In the genomic region with DNA sequence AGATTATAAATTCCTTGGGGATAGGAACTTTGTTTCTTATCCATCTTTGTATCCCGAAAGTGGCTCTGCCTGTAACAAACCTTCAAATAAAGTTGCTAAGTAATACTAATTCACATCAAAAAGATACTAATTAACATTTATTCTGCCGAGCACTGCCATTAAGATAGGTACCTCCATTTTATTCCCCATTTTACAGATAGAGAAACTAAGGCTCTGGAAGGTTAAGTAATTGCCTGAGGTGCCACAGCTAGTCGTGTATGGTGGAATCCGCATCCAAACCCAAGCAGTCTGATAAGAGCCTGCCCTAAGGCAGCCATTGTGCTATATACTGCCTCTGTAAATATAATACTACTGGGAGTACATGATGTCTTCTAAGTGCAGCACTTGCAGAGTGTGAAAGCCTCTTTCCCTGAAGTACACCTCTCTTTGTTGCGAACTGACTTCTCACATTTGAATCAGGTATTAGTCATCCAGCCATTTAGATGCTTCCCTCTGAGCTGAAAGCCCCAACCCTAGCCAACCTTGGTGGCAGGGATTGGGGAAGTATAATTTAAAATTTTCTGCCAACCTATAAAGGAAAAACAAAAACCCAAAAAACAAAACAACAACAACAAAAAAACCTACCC, we compare ENCODE assay signal across 8 cellular contexts.
DNase-seq lines count a peak whose midpoint lies in the region; ATAC-seq and TF ChIP-seq lines count a peak whose summit lies in the region.

No MANE protein-coding gene starts in this region.

- H3K36me3 ChIP-seq in OCI-LY1 (ENCODE audit: insufficient read depth, low read length) (no peaks in the 10 kb centered on the region), ectodermal cell (ENCODE audit: control insufficient read depth, insufficient read depth, low read length) (no peaks in the 10 kb centered on the region)

- H3K4me3 ChIP-seq in OCI-LY1 (ENCODE audit: low read depth, low read length, poor library complexity, severe bottlenecking) (no peak overlapping the region), ectodermal cell (ENCODE audit: insufficient read depth, low read depth, low read length) (no peak overlapping the region)

- H3K4me3 Mint-ChIP-seq in stimulated activated effector memory CD8-positive, alpha-beta T cell treated with anti-CD3 and anti-CD28 coated beads, Interleukin-12 subunit alpha, Interleukin-12 subunit beta, amount 100 ng/mL, for 72 hours = peak overlapping the region; percentile 76

- H3K27me3 ChIP-seq in OCI-LY1 (ENCODE audit: insufficient read depth, low read length) (no peaks in the 10 kb centered on the region), ectodermal cell (ENCODE audit: control insufficient read depth, insufficient read depth, low read length, poor library complexity, severe bottlenecking) (no peaks in the 10 kb centered on the region)

- H3K9me2 ChIP-seq in OCI-LY1 (ENCODE audit: low read depth, low read length) = no peaks in the 10 kb centered on the region

- H3K79me2 ChIP-seq in OCI-LY1 (ENCODE audit: insufficient read depth, low read length) = no peaks in the 10 kb centered on the region

- peaks cover 8% of the 10 kb centered on the region for H3K36me3 Mint-ChIP-seq in stimulated activated effector memory CD8-positive, alpha-beta T cell treated with anti-CD3 and anti-CD28 coated beads, Interleukin-12 subunit alpha, Interleukin-12 subunit beta, amount 100 ng/mL, for 72 hours

- H3K27ac ChIP-seq in OCI-LY1 (ENCODE audit: low read depth, low read length, poor library complexity, severe bottlenecking) (peak overlapping the region; percentile 94), ectodermal cell (ENCODE audit: insufficient read depth, low read depth, low read length, poor library complexity, severe bottlenecking) (peak overlapping the region; percentile 6)

- H3K4me2 ChIP-seq in OCI-LY1 (ENCODE audit: low read length) = peak overlapping the region; percentile 77

- no peaks in the 10 kb centered on the region for H3K9me3 Mint-ChIP-seq in stimulated activated effector memory CD8-positive, alpha-beta T cell treated with anti-CD3 and anti-CD28 coated beads, Interleukin-12 subunit alpha, Interleukin-12 subunit beta, amount 100 ng/mL, for 72 hours

- 74 to 80% methylated on average over 5 of the region's 5 CpGs for WGBS in ectodermal cell, 2 experiments

- no peaks in the 10 kb centered on the region for H4K20me1 ChIP-seq in OCI-LY1 (ENCODE audit: insufficient read depth, low read length)

- no peaks in the 10 kb centered on the region for H3K9me3 ChIP-seq in OCI-LY1 (ENCODE audit: low read length)
- no peaks in the 10 kb centered on the region for H3K9me3 ChIP-seq in ectodermal cell (ENCODE audit: control insufficient read depth, low read length)

- ATAC-seq in stimulated activated effector memory CD8-positive, alpha-beta T cell treated with anti-CD3 and anti-CD28 coated beads, Interleukin-12 subunit alpha, Interleukin-12 subunit beta, amount 100 ng/mL, for 72 hours = peak; percentile 87
- ATAC-seq in GM21515 (IDR thresholded peaks at IDR 0.05; ENCODE audit: unreplicated experiment) (no peak), HG02870 (IDR thresholded peaks at IDR 0.05; ENCODE audit: unreplicated experiment) (no peak)

- DNase-seq in NCI-H146 (lab: John Stamatoyannopoulos, UW) = peak; percentile 29
- no peak for DNase-seq in NCI-H146 treated with DMSO at 0.1 percent for 48 hours (lab: John Stamatoyannopoulos, UW; ENCODE audit: unreplicated experiment)
- peak in 1 of 2 donors; percentile 61 for DNase-seq in stimulated activated effector memory CD8-positive, alpha-beta T cell treated with anti-CD3 and anti-CD28 coated beads, Interleukin-12 subunit alpha, Interleukin-12 subunit beta, amount 100 ng/mL, for 72 hours (ENCODE audit: low spot score in 2 of 2)
- no peak for DNase-seq in amniotic stem cell (lab: John Stamatoyannopoulos, UW)

- H3K4me1 ChIP-seq in OCI-LY1 (ENCODE audit: insufficient read depth, low read length, severe bottlenecking) = peaks cover 98% of the 10 kb centered on the region
- peaks cover 52% of the 10 kb centered on the region for H3K4me1 ChIP-seq in ectodermal cell (ENCODE audit: control insufficient read depth, insufficient read depth, low read length)

- peaks cover 46% of the 10 kb centered on the region for H3K4me1 Mint-ChIP-seq in stimulated activated effector memory CD8-positive, alpha-beta T cell treated with anti-CD3 and anti-CD28 coated beads, Interleukin-12 subunit alpha, Interleukin-12 subunit beta, amount 100 ng/mL, for 72 hours

- H3F3A ChIP-seq in OCI-LY1 (ENCODE audit: insufficient read depth, low read length) = no peaks in the 10 kb centered on the region; the same call in 1 of the 2 replicates

- no peak for TF ChIP-seq CTCF in OCI-LY1 (IDR thresholded peaks at IDR 0.05; ENCODE audit: low read length)

- no peak overlapping the region for H2AFZ ChIP-seq in OCI-LY1 (ENCODE audit: low read length)

- H3K9ac ChIP-seq in OCI-LY1 (ENCODE audit: low read length) = peak overlapping the region; percentile 56

- H3K27ac Mint-ChIP-seq in stimulated activated effector memory CD8-positive, alpha-beta T cell treated with anti-CD3 and anti-CD28 coated beads, Interleukin-12 subunit alpha, Interleukin-12 subunit beta, amount 100 ng/mL, for 72 hours = peak overlapping the region; percentile 85
